ENCODE assay signal across 12 cellular contexts in the genomic region with DNA sequence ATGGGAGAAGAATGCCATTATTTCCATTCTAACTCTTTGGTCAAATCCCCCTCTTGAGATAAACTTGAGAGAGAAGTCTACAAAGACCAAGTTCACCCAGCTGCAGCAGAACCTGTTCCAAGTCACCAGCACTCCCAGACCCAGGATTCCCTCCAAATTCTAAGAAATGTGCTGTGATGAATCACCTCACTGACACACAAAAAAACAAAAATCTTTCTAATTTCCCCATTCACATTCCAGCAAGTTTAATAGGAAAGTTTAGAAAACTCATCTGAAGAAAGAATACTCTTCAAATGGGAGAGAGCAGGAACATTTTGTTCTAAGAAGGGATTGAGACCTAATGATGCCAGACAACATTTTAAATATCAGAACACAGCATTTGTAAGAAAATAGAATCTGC.
DNase-seq lines count a peak whose midpoint lies in the region; TF ChIP-seq lines count a peak whose summit lies in the region.
"Had no signal": no experiment of that assay in that cellular context is flagged by ENCODE, and none has a peak within 500 bp of the region (broad histone marks: within the 10 kb centered on the region; RNA-seq: fewer than 3 reads in every experiment).

No MANE protein-coding gene starts in this region.

- H3F3A ChIP-seq in smooth muscle cell (ENCODE audit: low read depth): no peaks in the 10 kb centered on the region

- no peaks in the 10 kb centered on the region for H3K79me2 ChIP-seq in smooth muscle cell (ENCODE audit: low read depth)

- H3K4me1 ChIP-seq in smooth muscle cell (ENCODE audit: low read depth): peaks cover 8% of the 10 kb centered on the region

- no peaks in the 10 kb centered on the region for H3K9me3 ChIP-seq in smooth muscle cell (replicated peaks; ENCODE audit: low read depth)

- H3K27me3 ChIP-seq in kidney epithelial cell (ENCODE audit: control insufficient read depth, insufficient read depth, low read length) (no peaks in the 10 kb centered on the region), smooth muscle cell (ENCODE audit: low read depth) (no peaks in the 10 kb centered on the region)

- in situ Hi-C loops in KBM-7 (cut with MboI; ENCODE audit: low pct_unique_long_range_greater_than_20kb, low sequenced_read_pairs) (no loop called here), GM13977 (cut with MboI; ENCODE audit: low pct_unique_long_range_greater_than_20kb, low sequenced_read_pairs, unreplicated experiment) (loop anchor here (25.0 kb wide), 1 partner anchor 507 kb away; no protein-coding TSS in a partner anchor)

- H3K27ac ChIP-seq in smooth muscle cell (ENCODE audit: low read depth): no peak overlapping the region

- H3K4me3 ChIP-seq in kidney epithelial cell (ENCODE audit: low read depth, low read length) (no peak overlapping the region), smooth muscle cell (no peak overlapping the region)

- peak; percentile 70 for DNase-seq in EL
- DNase-seq in astrocyte of the hippocampus (ENCODE audit: low read depth, low spot score): peak; percentile 42
- DNase-seq in kidney epithelial cell (ENCODE audit: low read depth): peak; percentile 14
- DNase-seq in smooth muscle cell (lab: John Stamatoyannopoulos, UW; ENCODE audit: unreplicated experiment): no peak
- DNase-seq in KBM-7: no peak
- no peak for DNase-seq in stimulated activated CD8-positive, alpha-beta memory T cell treated with anti-CD3 and anti-CD28 coated beads, Interleukin-4, amount 100 ng/mL, for 48 hours
- no peak for DNase-seq in GM13977 (ENCODE audit: low spot score)
- no peak for DNase-seq in NCI-H128 (lab: John Stamatoyannopoulos, UW; ENCODE audit: unreplicated experiment)
- DNase-seq: activated CD4-positive, alpha-beta T cell treated with anti-CD3 and anti-CD28 coated beads, Interleukin-2, amount 10 ng/mL, durations not matched to agents 7 days and 5 days; activated effector memory CD4-positive, alpha-beta T cell treated with anti-CD3 and anti-CD28 coated beads, Interleukin-2, amount 50 U/mL, for 16 hours; CD4-positive, CD25-positive, alpha-beta regulatory T cell; NCI-H2081 treated with DMSO at 0.1 percent for 48 hours had no signal

- no peaks in the 10 kb centered on the region for H4K20me1 ChIP-seq in smooth muscle cell (ENCODE audit: low read depth)

- no peak overlapping the region for H2AFZ ChIP-seq in smooth muscle cell (ENCODE audit: low read depth)

- no peaks in the 10 kb centered on the region for H3K36me3 ChIP-seq in kidney epithelial cell (ENCODE audit: control insufficient read depth, insufficient read depth, low read length)
- H3K36me3 ChIP-seq in smooth muscle cell (ENCODE audit: low read depth): no peaks in the 10 kb centered on the region

- H3K4me2 ChIP-seq in smooth muscle cell: peak overlapping the region; percentile 68

- TF ChIP-seq CTCF in kidney epithelial cell (IDR thresholded peaks at IDR 0.05; ENCODE audit: insufficient read depth, low read length, poor library complexity, severe bottlenecking) (no peak), smooth muscle cell (IDR thresholded peaks at IDR 0.05; ENCODE audit: borderline replicate concordance, insufficient read depth, poor library complexity, severe bottlenecking) (no peak), GM13977 (IDR thresholded peaks at IDR 0.05; ENCODE audit: extremely low read depth, insufficient read depth, missing control alignments) (no peak)

- H3K9ac ChIP-seq in smooth muscle cell (ENCODE audit: low read depth): no peak overlapping the region

Comparison
In these comparisons a context has a peak if more than half of its experiments do, and no peak if none do; other contexts are left out.
1. DNase-seq: peak in EL (single experiment), astrocyte of the hippocampus (single experiment) and kidney epithelial cell (single experiment); none in smooth muscle cell (single experiment), KBM-7 (single experiment), stimulated activated CD8-positive, alpha-beta memory T cell treated with anti-CD3 and anti-CD28 coated beads, Interleukin-4, amount 100 ng/mL, for 48 hours (single experiment), GM13977 (single experiment) and NCI-H128 (single experiment).